In genomic region chr1:19007491-19008441, GRCh38 we compare ENCODE assay signal across 1 cellular context.
TF ChIP-seq lines count a peak whose summit lies in the region.

No MANE protein-coding gene starts in this region.

TF ChIP-seq in HepG2, 621 proteins besides CTCF, POLR2A, EP300 and RAD21 (continued from another document and continues in another):
- TF ChIP-seq NFAT5 (CRISPR knock-in tag; IDR thresholded peaks at IDR 0.05) (no peak), ZNF501 (CRISPR knock-in tag; IDR thresholded peaks at IDR 0.05) (peak; percentile 34; the same call in 1 of the 2 replicates), DDIT3 (CRISPR knock-in tag; IDR thresholded peaks at IDR 0.05) (no peak), RELA (CRISPR knock-in tag; IDR thresholded peaks at IDR 0.05) (no peak), ZNF446 (CRISPR knock-in tag; IDR thresholded peaks at IDR 0.05) (no peak), ZNF549 (CRISPR knock-in tag; IDR thresholded peaks at IDR 0.05) (no peak), GLMP (CRISPR knock-in tag; IDR thresholded peaks at IDR 0.05; ENCODE audit: borderline replicate concordance) (no peak), LRRFIP1 (CRISPR knock-in tag; conservative IDR thresholded peaks at IDR 0.05) (no peak), SKIL (CRISPR knock-in tag; IDR thresholded peaks at IDR 0.05; ENCODE audit: borderline replicate concordance) (no peak), EZH2 (conservative IDR thresholded peaks at IDR 0.05; ENCODE audit: low read depth, low read length) (no peak), ZNF83 (CRISPR knock-in tag; IDR thresholded peaks at IDR 0.05; ENCODE audit: borderline replicate concordance) (no peak), ARNTL (CRISPR knock-in tag; IDR thresholded peaks at IDR 0.05) (no peak), ZNF770 (CRISPR knock-in tag; IDR thresholded peaks at IDR 0.05) (no peak), SRSF9 (IDR thresholded peaks at IDR 0.05; ENCODE audit: borderline replicate concordance, insufficient read depth, low read depth, low read length, poor library complexity, severe bottlenecking) (no peak), ZNF780A (CRISPR knock-in tag; IDR thresholded peaks at IDR 0.05) (no peak), ZSCAN20 (CRISPR knock-in tag; IDR thresholded peaks at IDR 0.05; ENCODE audit: borderline replicate concordance) (no peak), ZNF207 (IDR thresholded peaks at IDR 0.05; ENCODE audit: borderline replicate concordance) (no peak), ZNF256 (CRISPR knock-in tag; conservative IDR thresholded peaks at IDR 0.05) (no peak), HNRNPL (IDR thresholded peaks at IDR 0.05; ENCODE audit: low read depth, low read length) (peak; percentile 69; the same call in 1 of the 2 replicates), NR2F6 (IDR thresholded peaks at IDR 0.05) (no peak), NR2F6 (CRISPR knock-in tag; IDR thresholded peaks at IDR 0.05) (peak; percentile 24; the same call in 1 of the 2 replicates), SOX5 (CRISPR knock-in tag; IDR thresholded peaks at IDR 0.05; ENCODE audit: borderline replicate concordance) (no peak), ZNF629 (CRISPR knock-in tag; conservative IDR thresholded peaks at IDR 0.05) (no peak), ELF1 (CRISPR knock-in tag; IDR thresholded peaks at IDR 0.05) (no peak), MTA1 (CRISPR knock-in tag; IDR thresholded peaks at IDR 0.05; ENCODE audit: borderline replicate concordance) (no peak), SP5 (CRISPR knock-in tag; IDR thresholded peaks at IDR 0.05; ENCODE audit: borderline replicate concordance, low read depth) (no peak), ZNF615 (CRISPR knock-in tag; IDR thresholded peaks at IDR 0.05; ENCODE audit: borderline replicate concordance) (no peak), PHF20 (CRISPR knock-in tag; IDR thresholded peaks at IDR 0.05) (no peak), ZNF558 (CRISPR knock-in tag; IDR thresholded peaks at IDR 0.05; ENCODE audit: borderline replicate concordance) (no peak), ZNF709 (CRISPR knock-in tag; IDR thresholded peaks at IDR 0.05) (no peak), SMC3 (IDR thresholded peaks at IDR 0.05; ENCODE audit: low read length) (no peak), ZNF775 (CRISPR knock-in tag; IDR thresholded peaks at IDR 0.05; ENCODE audit: borderline replicate concordance) (no peak), FLYWCH1 (CRISPR knock-in tag; IDR thresholded peaks at IDR 0.05) (no peak), KDM6A (CRISPR knock-in tag; IDR thresholded peaks at IDR 0.05; ENCODE audit: low read depth) (no peak), AHDC1 (CRISPR knock-in tag; IDR thresholded peaks at IDR 0.05; ENCODE audit: borderline replicate concordance) (no peak), ZNF766 (CRISPR knock-in tag; IDR thresholded peaks at IDR 0.05; ENCODE audit: borderline replicate concordance) (no peak), DMAP1 (CRISPR knock-in tag; IDR thresholded peaks at IDR 0.05) (no peak), ZNF687 (CRISPR knock-in tag; IDR thresholded peaks at IDR 0.05) (peak; percentile 22; the same call in 1 of the 2 replicates)
